20 cellular contexts compared by ENCODE assay signal in the genomic region with DNA sequence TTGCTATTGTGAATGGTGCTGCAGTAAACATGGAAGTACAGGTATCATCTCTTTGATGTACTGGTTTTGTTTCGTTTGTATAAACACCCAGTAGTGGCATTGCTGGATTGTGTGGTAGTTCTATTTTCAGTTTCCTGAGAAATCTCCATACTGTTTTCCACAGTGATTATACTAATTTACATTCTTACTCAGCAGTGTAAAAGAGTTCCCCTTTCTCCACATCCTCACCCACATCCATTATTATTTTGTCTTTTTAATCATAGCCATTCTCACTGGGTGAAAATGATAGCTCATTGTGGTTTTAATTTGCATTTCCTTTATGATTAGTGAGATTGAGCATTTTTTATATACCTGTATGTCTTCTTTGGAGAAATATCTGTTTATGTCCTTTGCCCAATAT.
"Had no signal": no experiment of that assay in that cellular context is flagged by ENCODE, and none has a peak within 500 bp of the region (broad histone marks: within the 10 kb centered on the region; RNA-seq: fewer than 3 reads in every experiment).

No MANE protein-coding gene starts in this region.

- DNase-seq: cortex of kidney; effector memory CD4-positive, alpha-beta T cell; heart left ventricle; hypothalamus; kidney glomerular epithelial cell; mammary epithelial cell; naive thymus-derived CD8-positive, alpha-beta T cell; nucleus accumbens; ovary; sigmoid colon; stimulated activated CD4-positive, alpha-beta T cell treated with anti-CD3 and anti-CD28 coated beads, Interleukin-2, amount 100 ng/mL, for 24 hours; stimulated activated CD4-positive, alpha-beta T cell treated with anti-CD3 and anti-CD28 coated beads, Interleukin-4, amount 100 ng/mL, for 4 hours; stimulated activated naive CD4-positive, alpha-beta T cell treated with Interleukin-2 at 50 U/mL for 16 hours; tibial artery; upper lobe of left lung; uterus had no signal

- H3K9me3 ChIP-seq: ovary, sigmoid colon, tibial artery, upper lobe of left lung, uterus had no signal

- H3K4me3 ChIP-seq: heart left ventricle, neural progenitor cell, ovary, right atrium auricular region, sigmoid colon, skin epidermis, tibial artery, upper lobe of left lung, uterus had no signal

- H3K36me3 ChIP-seq: heart left ventricle, neural progenitor cell, ovary, right atrium auricular region, sigmoid colon, tibial artery, upper lobe of left lung, uterus had no signal

- H3K4me1 ChIP-seq: heart left ventricle, neural progenitor cell, right atrium auricular region, sigmoid colon, tibial artery, upper lobe of left lung, uterus had no signal

- H3K27ac ChIP-seq: heart left ventricle, neural progenitor cell, ovary, right atrium auricular region, sigmoid colon, skin epidermis, tibial artery, upper lobe of left lung, uterus had no signal

- H3K27ac Mint-ChIP-seq: naive thymus-derived CD8-positive, alpha-beta T cell; neural progenitor cell had no signal

- H3K27me3 ChIP-seq: heart left ventricle, neural progenitor cell, ovary, right atrium auricular region, sigmoid colon, upper lobe of left lung, uterus had no signal

- ATAC-seq: esophagus mucosa; heart left ventricle; naive thymus-derived CD8-positive, alpha-beta T cell had no signal

- H3K4me3 Mint-ChIP-seq: naive thymus-derived CD8-positive, alpha-beta T cell; neural progenitor cell had no signal

- H3K36me3 Mint-ChIP-seq: neural progenitor cell had no signal

- H3K4me1 Mint-ChIP-seq: naive thymus-derived CD8-positive, alpha-beta T cell; neural progenitor cell had no signal
